ENCODE assay signal across 13 cellular contexts in the genomic region with DNA sequence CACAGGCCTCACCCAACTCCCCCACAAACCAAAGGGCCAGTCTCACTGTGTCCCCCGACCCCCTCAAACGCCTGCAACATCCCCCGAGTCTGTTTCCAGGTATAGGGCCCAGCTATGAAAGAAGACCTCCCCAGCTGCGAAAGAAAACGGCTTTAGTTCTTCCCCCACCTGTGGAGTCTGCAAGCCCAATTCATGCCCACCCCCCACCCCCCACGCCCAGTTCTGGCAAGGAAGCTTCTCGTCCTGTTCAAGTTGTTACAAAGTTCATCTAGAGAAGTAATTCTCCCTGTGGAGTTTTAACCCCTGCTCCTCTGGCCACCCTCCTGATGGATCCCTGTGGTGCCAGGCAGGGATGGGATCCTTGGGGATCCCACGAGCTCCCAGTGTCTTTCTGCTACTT.
"Had no signal": no experiment of that assay in that cellular context is flagged by ENCODE, and none has a peak within 500 bp of the region (broad histone marks: within the 10 kb centered on the region; RNA-seq: fewer than 3 reads in every experiment).

No MANE protein-coding gene starts in this region.

- H3K9me3 Mint-ChIP-seq: natural killer cell had no signal

- H3K4me3 Mint-ChIP-seq: natural killer cell; stimulated activated memory B cell treated with anti-CD40 and anti-IgM and Interleukin-4, amounts not matched to agents 10 μg/mL and 1 μg/mL and 100 μg/mL, for 72 hours; type B pancreatic cell; WTC11 had no signal

- H3K36me3 Mint-ChIP-seq: natural killer cell had no signal

- H3K27me3 ChIP-seq: gastroesophageal sphincter, left lung, suprapubic skin had no signal

- H3K27me3 Mint-ChIP-seq: stimulated activated memory B cell treated with anti-CD40 and anti-IgM and Interleukin-4, amounts not matched to agents 10 μg/mL and 1 μg/mL and 100 μg/mL, for 72 hours; type B pancreatic cell had no signal

- H3K27ac ChIP-seq: gastroesophageal sphincter, left lung, suprapubic skin had no signal

- H3K4me1 ChIP-seq: left lung, suprapubic skin had no signal

- ATAC-seq: gastroesophageal sphincter; left lung; stimulated activated memory B cell treated with anti-CD40 and anti-IgM and Interleukin-4, amounts not matched to agents 10 μg/mL and 1 μg/mL and 100 μg/mL, for 72 hours; WTC11 had no signal

- H3K9me3 ChIP-seq: left lung, suprapubic skin had no signal

- H3K4me3 ChIP-seq: gastroesophageal sphincter, left lung, suprapubic skin had no signal

- DNase-seq: activated CD4-positive, alpha-beta T cell treated with anti-CD3 and anti-CD28 coated beads for 48 hours; activated gamma-delta T cell treated with Interleukin-2 at 50 U/mL for 16 hours; activated T-cell treated with anti-CD3 and anti-CD28 coated beads, Interleukin-2, amount 50 U/mL, for 72 hours; erythroblast; natural killer cell; stimulated activated CD4-positive, alpha-beta T cell treated with anti-CD3 and anti-CD28 coated beads, Interleukin-12 subunit alpha, Interleukin-12 subunit beta, amount 100 ng/mL, for 4 hours; stimulated activated CD4-positive, alpha-beta T cell treated with anti-CD3 and anti-CD28 coated beads, Interleukin-2, amount 100 ng/mL, for 24 hours had no signal

- H3K27ac Mint-ChIP-seq: natural killer cell; stimulated activated memory B cell treated with anti-CD40 and anti-IgM and Interleukin-4, amounts not matched to agents 10 μg/mL and 1 μg/mL and 100 μg/mL, for 72 hours had no signal
